ENCODE assay signal across 8 cellular contexts in genomic region chr3:8769088-8769822, GRCh38. TPM values are rescaled to one million over a fixed set of nuclear protein-coding genes. Genes with fewer than 3 reads are reported as not detected.
DNase-seq lines count a peak whose midpoint lies in the region; ATAC-seq and TF ChIP-seq lines count a peak whose summit lies in the region.

Gene OXTR (minus strand): TSS chr3:8769613. CDS start chr3:8768187, 1,426 bp downstream.

- H3K27ac Mint-ChIP-seq in naive thymus-derived CD4-positive, alpha-beta T cell, result peak within 1 kb of the TSS in 1 of 9 donors; percentile 19

- H3K4me1 Mint-ChIP-seq in naive thymus-derived CD4-positive, alpha-beta T cell, result peaks cover 9 to 19% (median 15%) of the 10 kb centered on the region in 7 donors

- POLR2A ChIA-PET in BJ (lab: Charles Lee), result interaction anchor here (0.6 to 1.1 kb wide), 7 partner anchors 9 to 268 kb away, joined by 3 to 9 read pairs (median 4); no protein-coding TSS in a partner anchor
- POLR2A ChIA-PET in naive thymus-derived CD4-positive, alpha-beta T cell (lab: Charles Lee), result no interaction called here

- no peak for TF ChIP-seq POLR2A in esophagus squamous epithelium (IDR thresholded peaks at IDR 0.05)

- no peaks in the 10 kb centered on the region for H3K9me3 Mint-ChIP-seq in naive thymus-derived CD4-positive, alpha-beta T cell

- H3K27ac ChIP-seq in esophagus squamous epithelium, result no peak within 1 kb of the TSS
- no peak within 1 kb of the TSS for H3K27ac ChIP-seq in naive thymus-derived CD4-positive, alpha-beta T cell (ENCODE audit: low read depth, low read length)

- intact Hi-C loops in esophagus squamous epithelium (cut with DNase I), result no loop called here
- intact Hi-C loops in naive thymus-derived CD4-positive, alpha-beta T cell (cut with micrococcal nuclease), result loop anchor here in 1 of 2 donors (5.0 kb wide), 1 partner anchor 533 kb away; no protein-coding TSS in a partner anchor

- H3K27me3 ChIP-seq in BJ (ENCODE audit: control insufficient read depth, insufficient read depth, low read length) (no peaks in the 10 kb centered on the region), esophagus squamous epithelium (peaks cover 5 to 71% (median 8%) of the 10 kb centered on the region in 4 donors)
- peaks cover 0 to 8% of the 10 kb centered on the region in 2 donors for H3K27me3 ChIP-seq in naive thymus-derived CD4-positive, alpha-beta T cell (ENCODE audit: control insufficient read depth in 2 of 2, insufficient read depth in 2 of 2, low read length in 2 of 2)

- 5 to 8% methylated on average over 6 to 9 of the region's 53 CpGs for WGBS in esophagus squamous epithelium, 2 donors

- H3K9me3 ChIP-seq in esophagus squamous epithelium, result no peaks in the 10 kb centered on the region
- H3K9me3 ChIP-seq in naive thymus-derived CD4-positive, alpha-beta T cell (ENCODE audit: control insufficient read depth in 2 of 3, low read length in 3 of 3), result no peaks in the 10 kb centered on the region

- H3K4me1 ChIP-seq in esophagus squamous epithelium, result peaks cover 14 to 29% (median 23%) of the 10 kb centered on the region in 3 donors
- peaks cover 0 to 6% of the 10 kb centered on the region in 2 donors for H3K4me1 ChIP-seq in naive thymus-derived CD4-positive, alpha-beta T cell (ENCODE audit: control insufficient read depth in 2 of 2, insufficient read depth in 2 of 2, low read length in 2 of 2)

- ATAC-seq in GM18868 (IDR thresholded peaks at IDR 0.05; ENCODE audit: unreplicated experiment) (peak; percentile 73), HG03066 (IDR thresholded peaks at IDR 0.05; ENCODE audit: low read depth, unreplicated experiment) (peak; percentile 49)
- ATAC-seq in naive thymus-derived CD4-positive, alpha-beta T cell, result peak; percentile 78
- ATAC-seq in stimulated activated naive CD8-positive, alpha-beta T cell treated with anti-CD3 and anti-CD28 coated beads, Interleukin-15, Interleukin-2, amounts not matched to agents 100 U/mL and 50 U/mL, for 24 hours, result peak; percentile 85

- CTCF ChIA-PET in BJ (lab: Yijun Ruan, JAX), result interaction anchor here (0.6 to 3.6 kb wide), 65 partner anchors 9 to 534 kb away, joined by 3 to 89 read pairs (median 4); partner anchors contain the start of gene RAD18
- CTCF ChIA-PET in naive thymus-derived CD4-positive, alpha-beta T cell (lab: Charles Lee), result interaction anchor here (0.8 to 1.1 kb wide), 2 partner anchors 18 to 26 kb away, joined by 3 to 4 read pairs; no protein-coding TSS in a partner anchor

- peaks cover 27 to 47% (median 30%) of the 10 kb centered on the region in 5 donors for H3K27me3 Mint-ChIP-seq in naive thymus-derived CD4-positive, alpha-beta T cell

- peak; percentile 97 for TF ChIP-seq CTCF in BJ (IDR thresholded peaks at IDR 0.05; ENCODE audit: insufficient read depth, low read depth, low read length)
- TF ChIP-seq CTCF in esophagus squamous epithelium (IDR thresholded peaks at IDR 0.05), result peak; percentile 64 to 99 (median 94)

- peak; percentile 68 for DNase-seq in BJ (ENCODE audit: low read depth)
- peak; percentile 34 for DNase-seq in NCI-H345 treated with DMSO at 0.1 percent for 48 hours (lab: John Stamatoyannopoulos, UW; ENCODE audit: unreplicated experiment)
- peak; percentile 25 for DNase-seq in activated T-cell treated with anti-CD3 and anti-CD28 coated beads for 1 hour (ENCODE audit: low read depth)
- no peak for DNase-seq in esophagus squamous epithelium (lab: John Stamatoyannopoulos, UW)
- peak in 7 of 9 donors; percentile 14 to 76 (median 37) for DNase-seq in naive thymus-derived CD4-positive, alpha-beta T cell
- peak; percentile 76 for DNase-seq in stimulated activated naive CD8-positive, alpha-beta T cell treated with anti-CD3 and anti-CD28 coated beads, Interleukin-15, Interleukin-2, amounts not matched to agents 100 U/mL and 50 U/mL, for 24 hours

- peak within 1 kb of the TSS in 9 of 10 donors; percentile 19 to 71 (median 60) for H3K4me3 Mint-ChIP-seq in naive thymus-derived CD4-positive, alpha-beta T cell

- peaks cover 18% of the 10 kb centered on the region for H3K36me3 ChIP-seq in BJ (ENCODE audit: control insufficient read depth, insufficient read depth, low read length)
- H3K36me3 ChIP-seq in esophagus squamous epithelium, result no peaks in the 10 kb centered on the region
- H3K36me3 ChIP-seq in naive thymus-derived CD4-positive, alpha-beta T cell (ENCODE audit: control insufficient read depth in 2 of 3, insufficient read depth in 3 of 3, low read length in 3 of 3), result no peaks in the 10 kb centered on the region

- no peaks in the 10 kb centered on the region for H3K36me3 Mint-ChIP-seq in naive thymus-derived CD4-positive, alpha-beta T cell

- H3K4me3 ChIP-seq in BJ (ENCODE audit: low read depth, low read length) (peak within 1 kb of the TSS; percentile 73), esophagus squamous epithelium (peak within 1 kb of the TSS; percentile 16 to 60 (median 25))
- H3K4me3 ChIP-seq in naive thymus-derived CD4-positive, alpha-beta T cell (ENCODE audit: low read length), result no peak within 1 kb of the TSS

RNA-seq across cellular contexts. Expression of gene OXTR, which starts in this region (rescaled TPM):
- polyA plus RNA-seq in BJ (2011; rRNA removed), result 168 and 195 TPM in 2 replicates
- polyA minus RNA-seq in BJ (2011; rRNA and poly(A)+ RNA removed), result 223 and 231 TPM in 2 replicates
- total RNA-seq in esophagus squamous epithelium, result 1 to 10 TPM; 3.8 to 9.0 (median 6.4) TPM
- 1 to 10 TPM in 1 of 5 experiments, under 1 TPM in 4; 0.05 to 1.3 (median 0.22) TPM for total RNA-seq in naive thymus-derived CD4-positive, alpha-beta T cell
- polyA plus RNA-seq in naive thymus-derived CD4-positive, alpha-beta T cell, result not detected

Comparison
In these comparisons a context has a peak if more than half of its experiments do, and no peak if none do; other contexts are left out.
1. RNA of gene OXTR (polyA plus RNA-seq): 168 to 195 TPM in BJ; not detected in naive thymus-derived CD4-positive, alpha-beta T cell; every median in the first group is over 100 times any median in the second.
2. Peak in every context shown above with its lines, with median percentiles within 50 percentile points of each other: ATAC-seq.